Comparison of ENCODE assay signal across 9 cellular contexts in the genomic region with DNA sequence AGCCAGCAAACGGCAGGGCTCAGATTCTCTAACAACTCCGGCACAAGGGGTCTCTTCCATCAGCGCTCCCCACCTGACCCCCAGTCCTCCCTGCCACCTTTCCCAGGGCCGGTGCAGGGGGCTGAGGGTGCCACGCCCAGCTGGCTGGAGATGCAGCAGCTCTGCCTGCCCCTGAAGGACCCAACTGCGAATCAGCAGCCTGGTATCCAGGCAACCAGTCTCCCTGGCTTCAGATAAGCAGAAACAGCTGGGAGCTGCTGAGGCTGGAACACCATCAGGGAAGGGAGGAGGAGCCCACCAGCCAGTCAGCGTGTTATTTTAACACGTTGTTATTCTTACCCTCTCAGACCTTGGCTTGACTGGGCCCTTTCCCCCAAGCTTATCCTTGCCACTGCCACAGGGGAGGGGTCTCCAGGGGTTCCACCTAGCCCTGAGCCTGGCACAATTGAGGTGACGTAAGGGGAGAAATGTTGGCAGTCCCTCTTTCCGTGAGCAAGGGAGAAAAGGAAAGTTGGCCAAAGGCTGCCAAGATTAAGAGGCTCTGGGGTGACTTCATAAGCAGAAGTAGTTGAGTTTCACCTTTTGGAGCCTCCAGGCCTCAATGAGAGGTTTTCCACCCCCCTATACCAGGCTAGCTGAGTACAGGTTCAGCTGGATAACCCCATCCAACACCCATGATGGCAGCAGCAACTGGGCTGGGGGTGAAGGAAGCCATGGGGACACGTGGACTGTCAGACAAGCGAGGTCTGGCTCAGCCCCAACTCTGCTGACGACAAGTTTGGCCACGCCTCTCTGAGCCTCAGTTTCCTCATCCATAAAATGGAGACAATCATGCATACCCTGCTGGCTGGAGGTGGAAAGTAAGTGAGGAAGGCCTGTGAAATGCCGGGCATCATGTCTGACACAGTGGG.
DNase-seq lines count a peak whose midpoint lies in the region; ATAC-seq and TF ChIP-seq lines count a peak whose summit lies in the region.
"Had no signal": no experiment of that assay in that cellular context is flagged by ENCODE, and none has a peak within 500 bp of the region (broad histone marks: within the 10 kb centered on the region; RNA-seq: fewer than 3 reads in every experiment).

No MANE protein-coding gene starts in this region.

- CTCF ChIA-PET in GM10248 (lab: Yijun Ruan, JAX) (interaction anchor here (1.5 to 2.8 kb wide), 7 partner anchors 16 to 133 kb away, joined by 4 to 12 read pairs (median 8); no protein-coding TSS in a partner anchor), T-cell (lab: Charles Lee) (interaction anchor here in 1 of 2 donors (1.1 kb wide), 2 partner anchors 65 to 133 kb away, joined by 3 to 4 read pairs; no protein-coding TSS in a partner anchor)

- in situ Hi-C loops in GM23248 (cut with MboI): no loop called here

- DNase-seq in GM23248: peak; percentile 96
- DNase-seq in NCI-H82 (lab: John Stamatoyannopoulos, UW): peak; percentile 90
- peak; percentile 91 for DNase-seq in fibroblast of peridontal ligament (ENCODE audit: extremely low read depth)
- no peak for DNase-seq in progenitor cell of endocrine pancreas (ENCODE audit: low spot score, unreplicated experiment)
- DNase-seq in GM10248 (ENCODE audit: extremely low spot score): no peak
- no peak for DNase-seq in NAMALWA (ENCODE audit: low spot score)
- DNase-seq in T-cell: no peak
- DNase-seq in erythroblast (lab: John Stamatoyannopoulos, UW): no peak

- H3K9me3 Mint-ChIP-seq in progenitor cell of endocrine pancreas (ENCODE audit: low read depth): no peaks in the 10 kb centered on the region
- H3K9me3 Mint-ChIP-seq in T-cell: no peaks in the 10 kb centered on the region
- H3K9me3 Mint-ChIP-seq: T-helper 1 cell treated with Interleukin-12 subunit alpha and Interleukin-12 subunit beta and Interleukin-4 antibody, amounts not matched to agents 30 μg/mL and 1 μg/mL, for 36 hours had no signal

- H3K4me3 Mint-ChIP-seq in progenitor cell of endocrine pancreas (ENCODE audit: low read depth): no peak overlapping the region
- H3K4me3 Mint-ChIP-seq in T-cell: no peak overlapping the region
- H3K4me3 Mint-ChIP-seq: T-helper 1 cell treated with Interleukin-12 subunit alpha and Interleukin-12 subunit beta and Interleukin-4 antibody, amounts not matched to agents 30 μg/mL and 1 μg/mL, for 36 hours had no signal

- H3K36me3 ChIP-seq in GM23248 (ENCODE audit: low read depth): no peaks in the 10 kb centered on the region

- H3K4me2 ChIP-seq in GM23248 (ENCODE audit: unreplicated experiment): peak overlapping the region; percentile 57

- peak overlapping the region; percentile 85 for H3K27ac ChIP-seq in GM23248

- no peak overlapping the region for H3K4me3 ChIP-seq in GM23248

- peak overlapping the region; percentile 85 for H3K27ac Mint-ChIP-seq in progenitor cell of endocrine pancreas
- H3K27ac Mint-ChIP-seq in T-cell: peak overlapping the region in 1 of 2 donors; percentile 55
- H3K27ac Mint-ChIP-seq: T-helper 1 cell treated with Interleukin-12 subunit alpha and Interleukin-12 subunit beta and Interleukin-4 antibody, amounts not matched to agents 30 μg/mL and 1 μg/mL, for 36 hours had no signal

- peak overlapping the region; percentile 39; the same call in 1 of the 2 replicates for H2AFZ ChIP-seq in GM23248

- H3K9me3 ChIP-seq in GM23248 (ENCODE audit: low read depth): no peaks in the 10 kb centered on the region

- no peaks in the 10 kb centered on the region for H3K9me2 ChIP-seq in GM23248 (ENCODE audit: insufficient read depth)

- H4K20me1 ChIP-seq in GM23248 (ENCODE audit: insufficient read depth): no peaks in the 10 kb centered on the region

- TF ChIP-seq POLR2A in erythroblast (IDR thresholded peaks at IDR 0.05; ENCODE audit: low read length): no peak

- H3K36me3 Mint-ChIP-seq in progenitor cell of endocrine pancreas (ENCODE audit: insufficient read depth): no peaks in the 10 kb centered on the region
- H3K36me3 Mint-ChIP-seq in T-cell: no peaks in the 10 kb centered on the region

- WGBS in GM23248 (ENCODE audit: low coverage in 1 of 2, low lambda C conversion rate in 2 of 2, missing lambda C conversion rate in 2 of 2), 2 experiments: 16 to 18% methylated on average over 15 of the region's 15 CpGs

- H3K79me2 ChIP-seq in GM23248 (ENCODE audit: insufficient read depth): no peaks in the 10 kb centered on the region

- ATAC-seq in T-cell (replicated peaks in 1 of 4): no peak

- peak overlapping the region; percentile 73 for H3K9ac ChIP-seq in GM23248

- POLR2A ChIA-PET in GM10248 (lab: Yijun Ruan, JAX) (no interaction called here), T-cell (lab: Charles Lee) (no interaction called here)

- H3K27me3 Mint-ChIP-seq in progenitor cell of endocrine pancreas (peaks cover 6% of the 10 kb centered on the region), T-cell (no peaks in the 10 kb centered on the region)

- TF ChIP-seq CTCF in progenitor cell of endocrine pancreas (IDR thresholded peaks at IDR 0.05; ENCODE audit: unreplicated experiment) (no peak), GM10248 (IDR thresholded peaks at IDR 0.05; ENCODE audit: control extremely low read depth, extremely low read depth, low read depth, missing control alignments) (no peak)

- H3K27me3 ChIP-seq in GM23248 (replicated peaks; ENCODE audit: insufficient read depth): no peaks in the 10 kb centered on the region

- H3K4me1 ChIP-seq in GM23248 (ENCODE audit: insufficient read depth): peaks cover 30% of the 10 kb centered on the region

- H3K4me1 Mint-ChIP-seq in progenitor cell of endocrine pancreas (ENCODE audit: low read depth): no peaks in the 10 kb centered on the region
- H3K4me1 Mint-ChIP-seq in T-cell: peaks cover 14 to 25% (median 17%) of the 10 kb centered on the region in 3 donors

- H3F3A ChIP-seq in GM23248 (ENCODE audit: insufficient read depth): peaks cover 12% of the 10 kb centered on the region

Comparison
In these comparisons a context has a peak if more than half of its experiments do, and no peak if none do; other contexts are left out.
1. DNase-seq: peak in GM23248 (single experiment), NCI-H82 (single experiment) and fibroblast of peridontal ligament (single experiment); none in progenitor cell of endocrine pancreas (single experiment), GM10248 (single experiment), NAMALWA (single experiment), T-cell (0 of 34) and erythroblast (0 of 2).